1 cellular context compared by ENCODE assay signal in the genomic region with DNA sequence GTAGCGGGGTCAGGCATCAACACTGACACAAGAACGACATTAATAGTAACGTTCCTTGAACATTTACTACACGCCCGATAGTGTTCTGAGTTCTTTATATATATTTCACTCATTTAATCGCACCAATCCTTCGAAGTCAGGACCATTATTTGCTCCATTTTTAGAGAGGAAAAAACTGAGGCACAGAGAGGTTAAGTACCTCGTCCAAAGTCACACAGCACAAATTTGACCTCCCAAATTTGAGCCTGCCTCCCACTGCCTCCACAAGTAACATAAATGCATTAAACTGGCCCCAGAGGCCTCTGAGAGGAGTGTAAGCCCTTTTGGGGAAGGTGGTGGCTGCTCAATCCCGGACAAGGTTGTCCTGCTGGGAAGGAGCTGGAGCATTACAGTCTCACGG.
A peak's percentile ranks its signal among the peaks of the same experiment; 100 is the strongest.
TF ChIP-seq lines count a peak whose summit lies in the region.

No MANE protein-coding gene starts in this region.

TF ChIP-seq in HepG2, 621 proteins besides CTCF, POLR2A, EP300 and RAD21 (continued from another document):
- TF ChIP-seq, protein P1, sequence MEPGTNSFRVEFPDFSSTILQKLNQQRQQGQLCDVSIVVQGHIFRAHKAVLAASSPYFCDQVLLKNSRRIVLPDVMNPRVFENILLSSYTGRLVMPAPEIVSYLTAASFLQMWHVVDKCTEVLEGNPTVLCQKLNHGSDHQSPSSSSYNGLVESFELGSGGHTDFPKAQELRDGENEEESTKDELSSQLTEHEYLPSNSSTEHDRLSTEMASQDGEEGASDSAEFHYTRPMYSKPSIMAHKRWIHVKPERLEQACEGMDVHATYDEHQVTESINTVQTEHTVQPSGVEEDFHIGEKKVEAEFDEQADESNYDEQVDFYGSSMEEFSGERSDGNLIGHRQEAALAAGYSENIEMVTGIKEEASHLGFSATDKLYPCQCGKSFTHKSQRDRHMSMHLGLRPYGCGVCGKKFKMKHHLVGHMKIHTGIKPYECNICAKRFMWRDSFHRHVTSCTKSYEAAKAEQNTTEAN (CRISPR knock-in tag; conservative IDR thresholded peaks at IDR 0.05) = no peak
- TF ChIP-seq ZNF605 (CRISPR knock-in tag; IDR thresholded peaks at IDR 0.05) (no peak), SIX1 (CRISPR knock-in tag; IDR thresholded peaks at IDR 0.05; ENCODE audit: borderline replicate concordance) (no peak), PRPF4 (IDR thresholded peaks at IDR 0.05; ENCODE audit: low read depth, low read length, poor library complexity, severe bottlenecking) (no peak), ZNF768 (CRISPR knock-in tag; IDR thresholded peaks at IDR 0.05) (peak; percentile 97), TMF1 (CRISPR knock-in tag; IDR thresholded peaks at IDR 0.05; ENCODE audit: low read depth) (no peak), ZNF619 (CRISPR knock-in tag; IDR thresholded peaks at IDR 0.05) (no peak), KLF11 (CRISPR knock-in tag; IDR thresholded peaks at IDR 0.05) (no peak), PHF21A (CRISPR knock-in tag; IDR thresholded peaks at IDR 0.05) (no peak), ZFP36L2 (CRISPR knock-in tag; IDR thresholded peaks at IDR 0.05) (no peak), ZSCAN25 (CRISPR knock-in tag; IDR thresholded peaks at IDR 0.05) (no peak), ZNF674 (CRISPR knock-in tag; IDR thresholded peaks at IDR 0.05; ENCODE audit: low read depth) (no peak), JUN (CRISPR knock-in tag; IDR thresholded peaks at IDR 0.05) (no peak), PPARG (CRISPR knock-in tag; conservative IDR thresholded peaks at IDR 0.05) (no peak), TAF1 (CRISPR knock-in tag; IDR thresholded peaks at IDR 0.05) (no peak), HDAC2 (CRISPR knock-in tag; IDR thresholded peaks at IDR 0.05) (peak; percentile 34; the same call in 1 of the 2 replicates), ZNF773 (CRISPR knock-in tag; IDR thresholded peaks at IDR 0.05; ENCODE audit: borderline replicate concordance) (no peak), KDM4B (CRISPR knock-in tag; IDR thresholded peaks at IDR 0.05) (no peak), MAFK (conservative IDR thresholded peaks at IDR 0.05 in 1 of 2, IDR thresholded peaks at IDR 0.05 in 1 of 2; ENCODE audit: low read length in 2 of 2) (no peak), ATRX (CRISPR knock-in tag; IDR thresholded peaks at IDR 0.05; ENCODE audit: borderline replicate concordance) (no peak), FOXC1 (CRISPR knock-in tag; IDR thresholded peaks at IDR 0.05; ENCODE audit: borderline replicate concordance) (no peak), SMARCE1 (IDR thresholded peaks at IDR 0.05; ENCODE audit: borderline replicate concordance) (no peak), SMARCC2 (IDR thresholded peaks at IDR 0.05) (no peak), ADNP (CRISPR knock-in tag; IDR thresholded peaks at IDR 0.05) (0 out of 2 replicates have a peak, but pooled peaks have one; percentile 73), NFE2L1 (CRISPR knock-in tag; IDR thresholded peaks at IDR 0.05; ENCODE audit: borderline replicate concordance) (no peak), ZNF225 (CRISPR knock-in tag; IDR thresholded peaks at IDR 0.05) (no peak), MAZ (IDR thresholded peaks at IDR 0.05; ENCODE audit: borderline replicate concordance, low read depth, low read length) (no peak), MAZ (CRISPR knock-in tag; IDR thresholded peaks at IDR 0.05; ENCODE audit: low read depth) (no peak), ZFP36 (IDR thresholded peaks at IDR 0.05; ENCODE audit: borderline replicate concordance, low read depth, low read length, partially characterized antibody) (peak; percentile 61), RCOR2 (CRISPR knock-in tag; IDR thresholded peaks at IDR 0.05) (peak; percentile 86), KDM1A (CRISPR knock-in tag; IDR thresholded peaks at IDR 0.05) (peak; percentile 67; the same call in 1 of the 2 replicates), ZSCAN30 (CRISPR knock-in tag; IDR thresholded peaks at IDR 0.05) (no peak), ZNF703 (CRISPR knock-in tag; IDR thresholded peaks at IDR 0.05; ENCODE audit: borderline replicate concordance) (no peak), CREM (IDR thresholded peaks at IDR 0.05) (no peak), CREM (CRISPR knock-in tag; IDR thresholded peaks at IDR 0.05) (no peak), ZBTB8A (CRISPR knock-in tag; IDR thresholded peaks at IDR 0.05; ENCODE audit: borderline replicate concordance, low read depth) (no peak), ZMYM3 (CRISPR knock-in tag; IDR thresholded peaks at IDR 0.05) (peak; percentile 92), ZNF333 (CRISPR knock-in tag; IDR thresholded peaks at IDR 0.05; ENCODE audit: borderline replicate concordance) (no peak)
- TF ChIP-seq, protein P2, sequence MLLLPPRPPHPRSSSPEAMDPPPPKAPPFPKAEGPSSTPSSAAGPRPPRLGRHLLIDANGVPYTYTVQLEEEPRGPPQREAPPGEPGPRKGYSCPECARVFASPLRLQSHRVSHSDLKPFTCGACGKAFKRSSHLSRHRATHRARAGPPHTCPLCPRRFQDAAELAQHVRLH (CRISPR knock-in tag; IDR thresholded peaks at IDR 0.05; ENCODE audit: borderline replicate concordance, low read depth) = no peak
- TF ChIP-seq, protein P3, sequence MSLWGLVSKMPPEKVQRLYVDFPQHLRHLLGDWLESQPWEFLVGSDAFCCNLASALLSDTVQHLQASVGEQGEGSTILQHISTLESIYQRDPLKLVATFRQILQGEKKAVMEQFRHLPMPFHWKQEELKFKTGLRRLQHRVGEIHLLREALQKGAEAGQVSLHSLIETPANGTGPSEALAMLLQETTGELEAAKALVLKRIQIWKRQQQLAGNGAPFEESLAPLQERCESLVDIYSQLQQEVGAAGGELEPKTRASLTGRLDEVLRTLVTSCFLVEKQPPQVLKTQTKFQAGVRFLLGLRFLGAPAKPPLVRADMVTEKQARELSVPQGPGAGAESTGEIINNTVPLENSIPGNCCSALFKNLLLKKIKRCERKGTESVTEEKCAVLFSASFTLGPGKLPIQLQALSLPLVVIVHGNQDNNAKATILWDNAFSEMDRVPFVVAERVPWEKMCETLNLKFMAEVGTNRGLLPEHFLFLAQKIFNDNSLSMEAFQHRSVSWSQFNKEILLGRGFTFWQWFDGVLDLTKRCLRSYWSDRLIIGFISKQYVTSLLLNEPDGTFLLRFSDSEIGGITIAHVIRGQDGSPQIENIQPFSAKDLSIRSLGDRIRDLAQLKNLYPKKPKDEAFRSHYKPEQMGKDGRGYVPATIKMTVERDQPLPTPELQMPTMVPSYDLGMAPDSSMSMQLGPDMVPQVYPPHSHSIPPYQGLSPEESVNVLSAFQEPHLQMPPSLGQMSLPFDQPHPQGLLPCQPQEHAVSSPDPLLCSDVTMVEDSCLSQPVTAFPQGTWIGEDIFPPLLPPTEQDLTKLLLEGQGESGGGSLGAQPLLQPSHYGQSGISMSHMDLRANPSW (CRISPR knock-in tag; IDR thresholded peaks at IDR 0.05; ENCODE audit: borderline replicate concordance) = no peak
- TF ChIP-seq, protein P4, sequence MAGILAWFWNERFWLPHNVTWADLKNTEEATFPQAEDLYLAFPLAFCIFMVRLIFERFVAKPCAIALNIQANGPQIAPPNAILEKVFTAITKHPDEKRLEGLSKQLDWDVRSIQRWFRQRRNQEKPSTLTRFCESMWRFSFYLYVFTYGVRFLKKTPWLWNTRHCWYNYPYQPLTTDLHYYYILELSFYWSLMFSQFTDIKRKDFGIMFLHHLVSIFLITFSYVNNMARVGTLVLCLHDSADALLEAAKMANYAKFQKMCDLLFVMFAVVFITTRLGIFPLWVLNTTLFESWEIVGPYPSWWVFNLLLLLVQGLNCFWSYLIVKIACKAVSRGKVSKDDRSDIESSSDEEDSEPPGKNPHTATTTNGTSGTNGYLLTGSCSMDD (CRISPR knock-in tag; IDR thresholded peaks at IDR 0.05) = no peak
- TF ChIP-seq, protein P5, sequence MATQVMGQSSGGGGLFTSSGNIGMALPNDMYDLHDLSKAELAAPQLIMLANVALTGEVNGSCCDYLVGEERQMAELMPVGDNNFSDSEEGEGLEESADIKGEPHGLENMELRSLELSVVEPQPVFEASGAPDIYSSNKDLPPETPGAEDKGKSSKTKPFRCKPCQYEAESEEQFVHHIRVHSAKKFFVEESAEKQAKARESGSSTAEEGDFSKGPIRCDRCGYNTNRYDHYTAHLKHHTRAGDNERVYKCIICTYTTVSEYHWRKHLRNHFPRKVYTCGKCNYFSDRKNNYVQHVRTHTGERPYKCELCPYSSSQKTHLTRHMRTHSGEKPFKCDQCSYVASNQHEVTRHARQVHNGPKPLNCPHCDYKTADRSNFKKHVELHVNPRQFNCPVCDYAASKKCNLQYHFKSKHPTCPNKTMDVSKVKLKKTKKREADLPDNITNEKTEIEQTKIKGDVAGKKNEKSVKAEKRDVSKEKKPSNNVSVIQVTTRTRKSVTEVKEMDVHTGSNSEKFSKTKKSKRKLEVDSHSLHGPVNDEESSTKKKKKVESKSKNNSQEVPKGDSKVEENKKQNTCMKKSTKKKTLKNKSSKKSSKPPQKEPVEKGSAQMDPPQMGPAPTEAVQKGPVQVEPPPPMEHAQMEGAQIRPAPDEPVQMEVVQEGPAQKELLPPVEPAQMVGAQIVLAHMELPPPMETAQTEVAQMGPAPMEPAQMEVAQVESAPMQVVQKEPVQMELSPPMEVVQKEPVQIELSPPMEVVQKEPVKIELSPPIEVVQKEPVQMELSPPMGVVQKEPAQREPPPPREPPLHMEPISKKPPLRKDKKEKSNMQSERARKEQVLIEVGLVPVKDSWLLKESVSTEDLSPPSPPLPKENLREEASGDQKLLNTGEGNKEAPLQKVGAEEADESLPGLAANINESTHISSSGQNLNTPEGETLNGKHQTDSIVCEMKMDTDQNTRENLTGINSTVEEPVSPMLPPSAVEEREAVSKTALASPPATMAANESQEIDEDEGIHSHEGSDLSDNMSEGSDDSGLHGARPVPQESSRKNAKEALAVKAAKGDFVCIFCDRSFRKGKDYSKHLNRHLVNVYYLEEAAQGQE (IDR thresholded peaks at IDR 0.05; ENCODE audit: borderline replicate concordance in 1 of 2, low read depth in 1 of 2, low read length in 2 of 2) = no peak
- TF ChIP-seq, protein P6, sequence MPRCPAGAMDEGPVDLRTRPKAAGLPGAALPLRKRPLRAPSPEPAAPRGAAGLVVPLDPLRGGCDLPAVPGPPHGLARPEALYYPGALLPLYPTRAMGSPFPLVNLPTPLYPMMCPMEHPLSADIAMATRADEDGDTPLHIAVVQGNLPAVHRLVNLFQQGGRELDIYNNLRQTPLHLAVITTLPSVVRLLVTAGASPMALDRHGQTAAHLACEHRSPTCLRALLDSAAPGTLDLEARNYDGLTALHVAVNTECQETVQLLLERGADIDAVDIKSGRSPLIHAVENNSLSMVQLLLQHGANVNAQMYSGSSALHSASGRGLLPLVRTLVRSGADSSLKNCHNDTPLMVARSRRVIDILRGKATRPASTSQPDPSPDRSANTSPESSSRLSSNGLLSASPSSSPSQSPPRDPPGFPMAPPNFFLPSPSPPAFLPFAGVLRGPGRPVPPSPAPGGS (CRISPR knock-in tag; IDR thresholded peaks at IDR 0.05) = no peak
- TF ChIP-seq, protein P7, sequence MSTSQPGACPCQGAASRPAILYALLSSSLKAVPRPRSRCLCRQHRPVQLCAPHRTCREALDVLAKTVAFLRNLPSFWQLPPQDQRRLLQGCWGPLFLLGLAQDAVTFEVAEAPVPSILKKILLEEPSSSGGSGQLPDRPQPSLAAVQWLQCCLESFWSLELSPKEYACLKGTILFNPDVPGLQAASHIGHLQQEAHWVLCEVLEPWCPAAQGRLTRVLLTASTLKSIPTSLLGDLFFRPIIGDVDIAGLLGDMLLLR (CRISPR knock-in tag; IDR thresholded peaks at IDR 0.05) = no peak
- TF ChIP-seq, protein P8, sequence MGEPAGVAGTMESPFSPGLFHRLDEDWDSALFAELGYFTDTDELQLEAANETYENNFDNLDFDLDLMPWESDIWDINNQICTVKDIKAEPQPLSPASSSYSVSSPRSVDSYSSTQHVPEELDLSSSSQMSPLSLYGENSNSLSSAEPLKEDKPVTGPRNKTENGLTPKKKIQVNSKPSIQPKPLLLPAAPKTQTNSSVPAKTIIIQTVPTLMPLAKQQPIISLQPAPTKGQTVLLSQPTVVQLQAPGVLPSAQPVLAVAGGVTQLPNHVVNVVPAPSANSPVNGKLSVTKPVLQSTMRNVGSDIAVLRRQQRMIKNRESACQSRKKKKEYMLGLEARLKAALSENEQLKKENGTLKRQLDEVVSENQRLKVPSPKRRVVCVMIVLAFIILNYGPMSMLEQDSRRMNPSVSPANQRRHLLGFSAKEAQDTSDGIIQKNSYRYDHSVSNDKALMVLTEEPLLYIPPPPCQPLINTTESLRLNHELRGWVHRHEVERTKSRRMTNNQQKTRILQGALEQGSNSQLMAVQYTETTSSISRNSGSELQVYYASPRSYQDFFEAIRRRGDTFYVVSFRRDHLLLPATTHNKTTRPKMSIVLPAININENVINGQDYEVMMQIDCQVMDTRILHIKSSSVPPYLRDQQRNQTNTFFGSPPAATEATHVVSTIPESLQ (CRISPR knock-in tag; conservative IDR thresholded peaks at IDR 0.05) = no peak
